ENCODE assay signal across 8 cellular contexts in genomic region chr16:67807148-67807682, GRCh38. TPM values are rescaled to one million over a fixed set of nuclear protein-coding genes. Genes with fewer than 3 reads are reported as not detected.
DNase-seq lines count a peak whose midpoint lies in the region; ATAC-seq and TF ChIP-seq lines count a peak whose summit lies in the region.

No MANE protein-coding gene starts in this region.

- peak; percentile 16 to 40 for TF ChIP-seq RAD21 in liver (IDR thresholded peaks at IDR 0.05)

- peak overlapping the region; percentile 93 for H3K4me3 Mint-ChIP-seq in activated naive CD4-positive, alpha-beta T cell treated with anti-CD3 and anti-CD28 coated beads, Interleukin-2, amount 50 U/mL, for 24 hours
- peak overlapping the region; percentile 93 for H3K4me3 Mint-ChIP-seq in activated naive CD8-positive, alpha-beta T cell treated with anti-CD3 and anti-CD28 coated beads, Interleukin-2, amount 10 ng/mL, durations not matched to agents 7 days and 5 days

- POLR2A ChIA-PET in activated naive CD8-positive, alpha-beta T cell treated with anti-CD3 and anti-CD28 coated beads, Interleukin-2, amount 10 ng/mL, durations not matched to agents 7 days and 5 days (lab: Charles Lee) = interaction anchor here (0.9 to 2.0 kb wide), 15 partner anchors 8 to 326 kb away, joined by 3 to 21 read pairs (median 5); partner anchors contain the start of genes ACD, ATP6V0D1, GFOD2 and NFATC3

- DNase-seq in activated naive CD4-positive, alpha-beta T cell treated with anti-CD3 and anti-CD28 coated beads, Interleukin-2, amount 50 U/mL, for 16 hours = no peak
- DNase-seq in activated naive CD8-positive, alpha-beta T cell treated with anti-CD3 and anti-CD28 coated beads, Interleukin-2, amount 10 ng/mL, durations not matched to agents 7 days and 5 days = no peak
- DNase-seq in transverse colon (no peak), NCI-H524 treated with DMSO at 0.1 percent for 48 hours (lab: John Stamatoyannopoulos, UW) (no peak)
- DNase-seq in activated effector memory CD4-positive, alpha-beta T cell treated with anti-CD3 and anti-CD28 coated beads, Interleukin-2, amount 50 U/mL, for 16 hours = no peak

- no peaks in the 10 kb centered on the region for H3K9me3 Mint-ChIP-seq in activated naive CD4-positive, alpha-beta T cell treated with anti-CD3 and anti-CD28 coated beads, Interleukin-2, amount 50 U/mL, for 24 hours
- H3K9me3 Mint-ChIP-seq in activated naive CD8-positive, alpha-beta T cell treated with anti-CD3 and anti-CD28 coated beads, Interleukin-2, amount 10 ng/mL, durations not matched to agents 7 days and 5 days = no peaks in the 10 kb centered on the region

- H3K27me3 ChIP-seq in liver (ENCODE audit: control insufficient read depth in 4 of 4, insufficient read depth in 4 of 4, low read length in 3 of 4) (no peaks in the 10 kb centered on the region), transverse colon (no peaks in the 10 kb centered on the region)

- ATAC-seq in activated naive CD8-positive, alpha-beta T cell treated with anti-CD3 and anti-CD28 coated beads, Interleukin-2, amount 10 ng/mL, durations not matched to agents 7 days and 5 days (ENCODE audit: low read depth) = no peak
- no peak for ATAC-seq in GM21786 (IDR thresholded peaks at IDR 0.05; ENCODE audit: unreplicated experiment)

- no peak for TF ChIP-seq EP300 in transverse colon (IDR thresholded peaks at IDR 0.05; ENCODE audit: low read depth)

- in situ Hi-C loops in transverse colon (cut with MboI; ENCODE audit: low pct_ligation_motif_present in 1 of 4, low pct_unique_long_range_greater_than_20kb in 1 of 4, low sequenced_read_pairs in 3 of 4) = no loop called here

- no peak overlapping the region for H3K9ac ChIP-seq in liver (ENCODE audit: low read depth in 1 of 2, low read length in 2 of 2)

- peaks cover 30% of the 10 kb centered on the region for H3K4me1 Mint-ChIP-seq in activated naive CD4-positive, alpha-beta T cell treated with anti-CD3 and anti-CD28 coated beads, Interleukin-2, amount 50 U/mL, for 24 hours
- H3K4me1 Mint-ChIP-seq in activated naive CD8-positive, alpha-beta T cell treated with anti-CD3 and anti-CD28 coated beads, Interleukin-2, amount 10 ng/mL, durations not matched to agents 7 days and 5 days = peaks cover 32% of the 10 kb centered on the region

- H3K4me1 ChIP-seq in liver (ENCODE audit: control insufficient read depth in 4 of 4, insufficient read depth in 4 of 4, low read length in 3 of 4) = peaks cover 7 to 34% (median 27%) of the 10 kb centered on the region in 4 donors
- peaks cover 10 to 25% (median 16%) of the 10 kb centered on the region in 4 donors for H3K4me1 ChIP-seq in transverse colon

- H3K27ac Mint-ChIP-seq in activated naive CD4-positive, alpha-beta T cell treated with anti-CD3 and anti-CD28 coated beads, Interleukin-2, amount 50 U/mL, for 24 hours = peak overlapping the region; percentile 91
- peak overlapping the region; percentile 87 for H3K27ac Mint-ChIP-seq in activated naive CD8-positive, alpha-beta T cell treated with anti-CD3 and anti-CD28 coated beads, Interleukin-2, amount 10 ng/mL, durations not matched to agents 7 days and 5 days

- peaks cover 0 to 7% (median 5%) of the 10 kb centered on the region in 4 donors for H3K36me3 ChIP-seq in liver (ENCODE audit: control insufficient read depth in 4 of 4, insufficient read depth in 3 of 4, low read depth in 1 of 4, low read length in 3 of 4)
- no peaks in the 10 kb centered on the region for H3K36me3 ChIP-seq in transverse colon

- WGBS in liver = 28% methylated on average over 24 of the region's 24 CpGs
- WGBS in transverse colon (ENCODE audit: low coverage in 1 of 2), 2 donors = 0 to 30% methylated on average over 2 to 24 of the region's 24 CpGs

- peak; percentile 13 for TF ChIP-seq CTCF in liver (IDR thresholded peaks at IDR 0.05; ENCODE audit: low read depth, low read length, missing input control)
- TF ChIP-seq CTCF in transverse colon (IDR thresholded peaks at IDR 0.05) = no peak

- H3K36me3 Mint-ChIP-seq in activated naive CD4-positive, alpha-beta T cell treated with anti-CD3 and anti-CD28 coated beads, Interleukin-2, amount 50 U/mL, for 24 hours = peaks cover 4% of the 10 kb centered on the region
- H3K36me3 Mint-ChIP-seq in activated naive CD8-positive, alpha-beta T cell treated with anti-CD3 and anti-CD28 coated beads, Interleukin-2, amount 10 ng/mL, durations not matched to agents 7 days and 5 days = peaks cover 23% of the 10 kb centered on the region

- H3K9me3 ChIP-seq in liver (ENCODE audit: control insufficient read depth in 4 of 4, low read length in 3 of 4) = no peaks in the 10 kb centered on the region
- H3K9me3 ChIP-seq in transverse colon = no peaks in the 10 kb centered on the region

- TF ChIP-seq POLR2A in transverse colon (IDR thresholded peaks at IDR 0.05) = no peak

- H3K27ac ChIP-seq in liver (ENCODE audit: low read depth in 1 of 2, low read length in 2 of 2) (peak overlapping the region; percentile 50 to 75), transverse colon (peak overlapping the region; percentile 79 to 89 (median 84))

- no peaks in the 10 kb centered on the region for H3K27me3 Mint-ChIP-seq in activated naive CD4-positive, alpha-beta T cell treated with anti-CD3 and anti-CD28 coated beads, Interleukin-2, amount 50 U/mL, for 24 hours
- H3K27me3 Mint-ChIP-seq in activated naive CD8-positive, alpha-beta T cell treated with anti-CD3 and anti-CD28 coated beads, Interleukin-2, amount 10 ng/mL, durations not matched to agents 7 days and 5 days = peaks cover 3% of the 10 kb centered on the region

- H3K4me3 ChIP-seq in liver (ENCODE audit: low read depth in 1 of 3, low read length in 3 of 3) = peak overlapping the region; percentile 59 to 83 (median 83)
- H3K4me3 ChIP-seq in transverse colon = peak overlapping the region; percentile 3 to 82 (median 76)

- intact Hi-C loops in transverse colon (cut with DNase I; ENCODE audit: low total_unique reads) = no loop called here

TF ChIP-seq in liver, 16 proteins besides CTCF, POLR2A, EP300 and RAD21:
- TF ChIP-seq JUND (IDR thresholded peaks at IDR 0.05) (no peak), NR2F2 (IDR thresholded peaks at IDR 0.05) (peak; percentile 6)

RNA-seq across cellular contexts. Expression of gene TSNAXIP1, which starts 0.5 kb away (rescaled TPM):
- total RNA-seq in activated naive CD8-positive, alpha-beta T cell treated with anti-CD3 and anti-CD28 coated beads, Interleukin-2, amount 10 ng/mL, durations not matched to agents 7 days and 5 days = under 1 TPM in 1 of 2 experiments, not detected in 1; 0.40 TPM
- total RNA-seq in liver (under 1 TPM; 0.09 to 0.75 TPM), transverse colon (under 1 TPM in 1 of 4 donors, not detected in 3; 0.55 TPM)
- 1 to 10 TPM in 1 of 2 donors, under 1 TPM in 1; 0.62 to 1.5 TPM for polyA plus RNA-seq in liver

RNA-seq across cellular contexts. Expression of gene RANBP10, which starts 0.9 kb away (rescaled TPM):
- total RNA-seq in activated naive CD8-positive, alpha-beta T cell treated with anti-CD3 and anti-CD28 coated beads, Interleukin-2, amount 10 ng/mL, durations not matched to agents 7 days and 5 days = 10 to 100 TPM; 23.1 to 23.2 TPM
- total RNA-seq in liver (10 to 100 TPM in 1 of 2 donors, 1 to 10 TPM in 1; 9.8 to 12.8 TPM), transverse colon (10 to 100 TPM; 15.1 to 32.9 (median 19.1) TPM)
- 10 to 100 TPM; 14.9 to 15.5 TPM for polyA plus RNA-seq in liver

RNA-seq across cellular contexts. Expression of gene THAP11, which starts 34.9 kb away (rescaled TPM):
- 10 to 100 TPM; 48.1 to 50.1 TPM for total RNA-seq in activated naive CD8-positive, alpha-beta T cell treated with anti-CD3 and anti-CD28 coated beads, Interleukin-2, amount 10 ng/mL, durations not matched to agents 7 days and 5 days
- total RNA-seq in liver (10 to 100 TPM; 14.1 to 19.7 TPM), transverse colon (10 to 100 TPM; 24.7 to 44.1 (median 32.7) TPM)
- polyA plus RNA-seq in liver = 1 to 10 TPM; 6.7 to 9.5 TPM

RNA-seq across cellular contexts. Expression of gene NUTF2, which starts 39.5 kb away (rescaled TPM):
- total RNA-seq in activated naive CD8-positive, alpha-beta T cell treated with anti-CD3 and anti-CD28 coated beads, Interleukin-2, amount 10 ng/mL, durations not matched to agents 7 days and 5 days = 10 to 100 TPM; 88.4 TPM
- 10 to 100 TPM; 27.4 to 69.5 TPM for total RNA-seq in liver
- polyA plus RNA-seq in liver = 10 to 100 TPM; 51.0 to 58.7 TPM
- total RNA-seq in transverse colon = 100 to 1,000 TPM in 1 of 4 donors, 10 to 100 TPM in 3; 75.2 to 131 (median 89.0) TPM

RNA-seq across cellular contexts. Expression of gene CENPT, which starts 40.3 kb away (rescaled TPM):
- total RNA-seq in activated naive CD8-positive, alpha-beta T cell treated with anti-CD3 and anti-CD28 coated beads, Interleukin-2, amount 10 ng/mL, durations not matched to agents 7 days and 5 days = 10 to 100 TPM; 84.0 to 90.7 TPM
- total RNA-seq in liver (10 to 100 TPM; 15.9 to 22.7 TPM), transverse colon (100 to 1,000 TPM in 2 of 4 donors, 10 to 100 TPM in 2; 58.2 to 248 (median 100) TPM)
- polyA plus RNA-seq in liver = 10 to 100 TPM; 11.4 to 26.9 TPM
